In genomic region chr9:5735072-5735471, GRCh38 we compare ENCODE assay signal across 17 cellular contexts.
DNase-seq lines count a peak whose midpoint lies in the region; ATAC-seq, FAIRE-seq and TF ChIP-seq lines count a peak whose summit lies in the region.
"Had no signal": no experiment of that assay in that cellular context is flagged by ENCODE, and none has a peak within 500 bp of the region (broad histone marks: within the 10 kb centered on the region; RNA-seq: fewer than 3 reads in every experiment).

No MANE protein-coding gene starts in this region.

- TF ChIP-seq CTCF in bronchial epithelial cell (IDR thresholded peaks at IDR 0.05; ENCODE audit: insufficient read depth, low read length, severe bottlenecking) (no peak), osteoblast (IDR thresholded peaks at IDR 0.05; ENCODE audit: extremely low read depth, low read depth, low read length) (no peak)

- no peak overlapping the region for H3K27ac ChIP-seq in osteoblast (ENCODE audit: low read depth, low read length)
- H3K27ac ChIP-seq: GM23248 had no signal

- FAIRE-seq in bronchial epithelial cell (lab: Jason Lieb, UNC): no peak
- FAIRE-seq: G401.6, H1 had no signal

- no peak overlapping the region for H3K4me2 ChIP-seq in osteoblast (ENCODE audit: insufficient read depth, low read length)

- H3K79me2 ChIP-seq in osteoblast (ENCODE audit: insufficient read depth, low read length): no peaks in the 10 kb centered on the region

- H4K20me1 ChIP-seq in osteoblast (ENCODE audit: insufficient read depth, low read length): no peaks in the 10 kb centered on the region

- H3K27me3 ChIP-seq in bronchial epithelial cell (ENCODE audit: control insufficient read depth, insufficient read depth, low read length): no peaks in the 10 kb centered on the region
- H3K27me3 ChIP-seq in osteoblast (ENCODE audit: insufficient read depth, low read length): no peaks in the 10 kb centered on the region

- H3K36me3 ChIP-seq in bronchial epithelial cell (ENCODE audit: control insufficient read depth, insufficient read depth, low read length) (peaks cover 5% of the 10 kb centered on the region), osteoblast (ENCODE audit: insufficient read depth, low read length) (peaks cover 7% of the 10 kb centered on the region)

- H2AFZ ChIP-seq in osteoblast (ENCODE audit: low read length): no peak overlapping the region
- H2AFZ ChIP-seq: GM23248 had no signal

- ATAC-seq in esophagus mucosa: peak; percentile 22
- ATAC-seq in GM19455 (IDR thresholded peaks at IDR 0.05; ENCODE audit: unreplicated experiment): no peak

- no peak overlapping the region for H3K4me3 ChIP-seq in bronchial epithelial cell (ENCODE audit: low read depth, low read length)
- no peak overlapping the region for H3K4me3 ChIP-seq in osteoblast (ENCODE audit: insufficient read depth, low read length)
- H3K4me3 ChIP-seq: GM23248 had no signal

- no peaks in the 10 kb centered on the region for H3K9me3 ChIP-seq in osteoblast (ENCODE audit: low read depth, low read length)

- DNase-seq in bronchial epithelial cell (ENCODE audit: low read depth) (peak; percentile 22), osteoblast (ENCODE audit: insufficient read length, low spot score, missing footprints) (peak; percentile 29), T1000 (lab: John Stamatoyannopoulos, UW) (no peak)
- DNase-seq in activated CD4-positive, alpha-beta T cell treated with anti-CD3 and anti-CD28 coated beads for 4 hours: no peak
- DNase-seq: C1 segment of cervical spinal cord; Calu3; CD4-positive, alpha-beta memory T cell; COR-L47; DMS53; DMS79 treated with DMSO at 0.1 percent for 48 hours; GM23248; H7; HCEC 1CT had no signal

- H3K4me1 ChIP-seq in osteoblast (ENCODE audit: insufficient read depth, low read length): no peaks in the 10 kb centered on the region

Comparison
In these comparisons a context has a peak if more than half of its experiments do, and no peak if none do; other contexts are left out.
1. DNase-seq: peak in bronchial epithelial cell (single experiment) and osteoblast (single experiment); none in activated CD4-positive, alpha-beta T cell treated with anti-CD3 and anti-CD28 coated beads for 4 hours (0 of 2) and T1000 (single experiment).